ENCODE assay signal across 31 cellular contexts in genomic region chr21:43900078-43900385, GRCh38.
"Had no signal": no experiment of that assay in that cellular context is flagged by ENCODE, and none has a peak within 500 bp of the region (broad histone marks: within the 10 kb centered on the region; RNA-seq: fewer than 3 reads in every experiment).

No MANE protein-coding gene starts in this region.

- H3K36me3 ChIP-seq: breast epithelium, cardiac muscle cell, gastrocnemius medialis had no signal

- ATAC-seq: activated CD4-positive, alpha-beta T cell treated with anti-CD3 and anti-CD28 coated beads for 36 hours; activated CD8-positive, alpha-beta memory T cell treated with anti-CD3 and anti-CD28 coated beads, Interleukin-2, amount 10 ng/mL, durations not matched to agents 7 days and 5 days; activated CD8-positive, alpha-beta T cell treated with anti-CD3 and anti-CD28 coated beads, Interleukin-2, amount 10 ng/mL, durations not matched to agents 7 days and 5 days; effector memory CD8-positive, alpha-beta T cell; foreskin keratinocyte; gastrocnemius medialis; heart right ventricle; T-helper 17 cell had no signal

- DNase-seq: activated CD4-positive, alpha-beta memory T cell treated with anti-CD3 and anti-CD28 coated beads for 36 hours; activated CD4-positive, alpha-beta T cell treated with anti-CD3 and anti-CD28 coated beads for 36 hours; activated CD4-positive, alpha-beta T cell treated with anti-CD3 and anti-CD28 coated beads, Interleukin-2, amount 10 ng/mL, durations not matched to agents 24 days and 14 days; activated CD4-positive, CD25-positive, alpha-beta regulatory T cell; activated CD4-positive, CD25-positive, alpha-beta regulatory T cell treated with anti-CD3 and anti-CD28 coated beads, Interleukin-2, amount 50 U/mL, for 72 hours; activated CD8-positive, alpha-beta memory T cell treated with anti-CD3 and anti-CD28 coated beads, Interleukin-2, amount 10 ng/mL, durations not matched to agents 7 days and 5 days; activated CD8-positive, alpha-beta memory T cell treated with anti-CD3 and anti-CD28 coated beads, Interleukin-2, amount 50 U/mL, for 4 hours; activated CD8-positive, alpha-beta T cell treated with anti-CD3 and anti-CD28 coated beads, Interleukin-2, amount 10 ng/mL, durations not matched to agents 7 days and 5 days; activated gamma-delta T cell; activated naive CD4-positive, alpha-beta T cell treated with Interleukin-2 at 50 U/mL for 16 hours; activated T-cell treated with anti-CD3 and anti-CD28 coated beads, Interleukin-2, amount 50 U/mL, for 1 hour; activated T-cell treated with anti-CD3 and anti-CD28 coated beads, Interleukin-2, amount 50 U/mL, for 48 hours; cortex of kidney; dermis blood vessel endothelial cell; effector CD4-positive, alpha-beta T cell; effector memory CD8-positive, alpha-beta T cell; erythroblast; foreskin keratinocyte; gastrocnemius medialis; heart right ventricle; T-helper 1 cell; T-helper 17 cell; T1000 had no signal

- H3K27ac ChIP-seq: ascending aorta, breast epithelium, cardiac muscle cell, esophagus muscularis mucosa, foreskin keratinocyte, gastrocnemius medialis, heart right ventricle had no signal

- H3K27me3 ChIP-seq: ascending aorta, breast epithelium, cardiac muscle cell, esophagus muscularis mucosa, foreskin keratinocyte, gastrocnemius medialis, heart right ventricle had no signal

- H3K4me3 ChIP-seq: ascending aorta, breast epithelium, cardiac muscle cell, esophagus muscularis mucosa, gastrocnemius medialis, heart right ventricle had no signal

- H3K27ac Mint-ChIP-seq: activated CD4-positive, alpha-beta memory T cell treated with anti-CD3 and anti-CD28 coated beads for 36 hours; activated CD4-positive, alpha-beta T cell treated with anti-CD3 and anti-CD28 coated beads for 36 hours; activated CD4-positive, alpha-beta T cell treated with anti-CD3 and anti-CD28 coated beads, Interleukin-2, amount 10 ng/mL, durations not matched to agents 24 days and 14 days; activated CD8-positive, alpha-beta memory T cell treated with anti-CD3 and anti-CD28 coated beads, Interleukin-2, amount 10 ng/mL, durations not matched to agents 7 days and 5 days; activated CD8-positive, alpha-beta T cell treated with anti-CD3 and anti-CD28 coated beads, Interleukin-2, amount 10 ng/mL, durations not matched to agents 7 days and 5 days; activated naive CD8-positive, alpha-beta T cell; activated T-helper 1 cell treated with anti-CD3 and anti-CD28 coated beads, Interleukin-12 subunit alpha, Interleukin-12 subunit beta, Interleukin-2, Interleukin-4 antibody, amounts not matched to agents 30 ng/mL and 10 ng/mL and 1 ng/mL, durations not matched to agents 14 hours and 24 hours and 36 hours; brain; T-helper 2 cell treated with Interferon-gamma antibody and Interleukin-4, amounts not matched to agents 5 μg/mL and 100 μg/mL, for 36 hours had no signal

- H3K4me1 ChIP-seq: ascending aorta, breast epithelium, foreskin keratinocyte had no signal

- H3K9me3 Mint-ChIP-seq: activated CD4-positive, alpha-beta memory T cell treated with anti-CD3 and anti-CD28 coated beads for 36 hours; activated CD4-positive, alpha-beta T cell treated with anti-CD3 and anti-CD28 coated beads, Interleukin-2, amount 10 ng/mL, durations not matched to agents 24 days and 14 days; activated T-helper 1 cell treated with anti-CD3 and anti-CD28 coated beads, Interleukin-12 subunit alpha, Interleukin-12 subunit beta, Interleukin-2, Interleukin-4 antibody, amounts not matched to agents 30 ng/mL and 10 ng/mL and 1 ng/mL, durations not matched to agents 14 hours and 24 hours and 36 hours; effector memory CD8-positive, alpha-beta T cell; T-helper 2 cell treated with Interferon-gamma antibody and Interleukin-4, amounts not matched to agents 5 μg/mL and 100 μg/mL, for 36 hours had no signal

- H3K9me3 ChIP-seq: ascending aorta, breast epithelium, esophagus muscularis mucosa, gastrocnemius medialis had no signal

- H3K27me3 Mint-ChIP-seq: activated CD4-positive, alpha-beta memory T cell treated with anti-CD3 and anti-CD28 coated beads for 36 hours; activated CD4-positive, alpha-beta T cell treated with anti-CD3 and anti-CD28 coated beads for 36 hours; activated CD4-positive, alpha-beta T cell treated with anti-CD3 and anti-CD28 coated beads, Interleukin-2, amount 10 ng/mL, durations not matched to agents 24 days and 14 days; activated CD8-positive, alpha-beta memory T cell treated with anti-CD3 and anti-CD28 coated beads, Interleukin-2, amount 10 ng/mL, durations not matched to agents 7 days and 5 days; activated naive CD8-positive, alpha-beta T cell; brain; effector memory CD8-positive, alpha-beta T cell; T-helper 17 cell had no signal

- H3K4me3 Mint-ChIP-seq: activated CD4-positive, alpha-beta memory T cell treated with anti-CD3 and anti-CD28 coated beads for 36 hours; activated CD4-positive, alpha-beta T cell treated with anti-CD3 and anti-CD28 coated beads for 36 hours; activated CD4-positive, alpha-beta T cell treated with anti-CD3 and anti-CD28 coated beads, Interleukin-2, amount 10 ng/mL, durations not matched to agents 24 days and 14 days; activated CD8-positive, alpha-beta memory T cell treated with anti-CD3 and anti-CD28 coated beads, Interleukin-2, amount 10 ng/mL, durations not matched to agents 7 days and 5 days; activated CD8-positive, alpha-beta T cell treated with anti-CD3 and anti-CD28 coated beads, Interleukin-2, amount 10 ng/mL, durations not matched to agents 7 days and 5 days; activated naive CD8-positive, alpha-beta T cell; activated T-helper 1 cell treated with anti-CD3 and anti-CD28 coated beads, Interleukin-12 subunit alpha, Interleukin-12 subunit beta, Interleukin-2, Interleukin-4 antibody, amounts not matched to agents 30 ng/mL and 10 ng/mL and 1 ng/mL, durations not matched to agents 14 hours and 24 hours and 36 hours; brain; effector memory CD8-positive, alpha-beta T cell; T-helper 17 cell; T-helper 2 cell treated with Interferon-gamma antibody and Interleukin-4, amounts not matched to agents 5 μg/mL and 100 μg/mL, for 36 hours had no signal
